Comparison of ENCODE assay signal across 11 cellular contexts in genomic region chr6:157825243-157825904, GRCh38. TPM values are rescaled to one million over a fixed set of nuclear protein-coding genes. Genes with fewer than 3 reads are reported as not detected.
DNase-seq lines count a peak whose midpoint lies in the region; ATAC-seq, FAIRE-seq and TF ChIP-seq lines count a peak whose summit lies in the region.
"Had no signal": no experiment of that assay in that cellular context is flagged by ENCODE, and none has a peak within 500 bp of the region (broad histone marks: within the 10 kb centered on the region; RNA-seq: fewer than 3 reads in every experiment).

No MANE protein-coding gene starts in this region.

- H3K4me3 Mint-ChIP-seq in astrocyte (ENCODE audit: unreplicated experiment) = peak overlapping the region; percentile 99

- peak overlapping the region; percentile 38 for H3K9ac ChIP-seq in astrocyte (ENCODE audit: low read length)
- no peak overlapping the region for H3K9ac ChIP-seq in keratinocyte (ENCODE audit: control insufficient read depth, extremely low read depth, insufficient read depth, low read length)

- dilution Hi-C loops in keratinocyte (cut with MboI; ENCODE audit: extremely low pct_ligation_motif_present, low sequenced_read_pairs) = no loop called here

- no peaks in the 10 kb centered on the region for H3K9me1 ChIP-seq in keratinocyte (ENCODE audit: control insufficient read depth, extremely low read depth, insufficient read depth, low read length)

- in situ Hi-C loops in GM13976 (cut with MboI; ENCODE audit: low sequenced_read_pairs, unreplicated experiment) = no loop called here

- H2AFZ ChIP-seq in astrocyte (ENCODE audit: low read depth, low read length) (no peak overlapping the region), keratinocyte (ENCODE audit: control insufficient read depth, low read length) (no peak overlapping the region)

- H3K27ac ChIP-seq in astrocyte (ENCODE audit: low read depth, low read length) (peak overlapping the region; percentile 54), keratinocyte (ENCODE audit: control insufficient read depth, insufficient read depth, low read length) (peak overlapping the region; percentile 28)

- H3K36me3 Mint-ChIP-seq in astrocyte (ENCODE audit: low read depth, unreplicated experiment) = no peaks in the 10 kb centered on the region

- peaks cover 60% of the 10 kb centered on the region for H3K79me2 ChIP-seq in astrocyte (ENCODE audit: insufficient read depth, low read length)
- peaks cover 61% of the 10 kb centered on the region for H3K79me2 ChIP-seq in keratinocyte (ENCODE audit: control insufficient read depth, insufficient read depth, low read length)

- H3K9me3 ChIP-seq in astrocyte (ENCODE audit: insufficient read depth, low read depth, low read length) (no peaks in the 10 kb centered on the region), keratinocyte (ENCODE audit: control insufficient read depth, low read depth, low read length) (no peaks in the 10 kb centered on the region)

- H3K9me3 Mint-ChIP-seq in astrocyte (ENCODE audit: unreplicated experiment) = no peaks in the 10 kb centered on the region

- H3K4me2 ChIP-seq in astrocyte (ENCODE audit: low read length) = peak overlapping the region; percentile 95
- H3K4me2 ChIP-seq in keratinocyte (ENCODE audit: control insufficient read depth, extremely low read depth, insufficient read depth, low read depth, low read length) = peak overlapping the region; percentile 82

- H3K4me1 Mint-ChIP-seq in astrocyte (ENCODE audit: low read depth, unreplicated experiment) = peaks cover 10% of the 10 kb centered on the region

- FAIRE-seq in astrocyte (lab: Jason Lieb, UNC) (no peak), keratinocyte (lab: Jason Lieb, UNC) (no peak)
- FAIRE-seq: RCC 7860 had no signal

- H3K4me1 ChIP-seq in astrocyte (ENCODE audit: insufficient read depth, low read length) = peaks cover 24% of the 10 kb centered on the region
- H3K4me1 ChIP-seq in keratinocyte (ENCODE audit: control insufficient read depth, extremely low read depth, insufficient read depth, low read length) = peaks cover 10% of the 10 kb centered on the region

- H3K27ac Mint-ChIP-seq in astrocyte (ENCODE audit: unreplicated experiment) = peak overlapping the region; percentile 4

- TF ChIP-seq CTCF in AG09309 (IDR thresholded peaks at IDR 0.05; ENCODE audit: control insufficient read depth, insufficient read depth, low read depth, low read length, missing control alignments) = no peak
- TF ChIP-seq CTCF in HFF-Myc (IDR thresholded peaks at IDR 0.05; ENCODE audit: low read depth, low read length, missing control alignments) = no peak
- TF ChIP-seq CTCF in astrocyte (IDR thresholded peaks at IDR 0.05; ENCODE audit: insufficient read depth, low read depth, low read length) = no peak
- TF ChIP-seq CTCF in keratinocyte (optimal IDR thresholded peaks at IDR 0.05 in 1 of 3, IDR thresholded peaks at IDR 0.05 in 1 of 3, conservative IDR thresholded peaks at IDR 0.05 in 1 of 3; ENCODE audit: extremely low read depth in 1 of 3, insufficient read depth in 2 of 3, low read length in 3 of 3) = no peak
- TF ChIP-seq CTCF in GM13976 (IDR thresholded peaks at IDR 0.05; ENCODE audit: borderline replicate concordance, control extremely low read depth, extremely low read depth, insufficient read depth, missing control alignments) = no peak

- ATAC-seq in GM18505 (IDR thresholded peaks at IDR 0.05; ENCODE audit: unreplicated experiment) = no peak

- H3K27me3 ChIP-seq in astrocyte (ENCODE audit: insufficient read depth, low read length) (no peaks in the 10 kb centered on the region), keratinocyte (ENCODE audit: control insufficient read depth, extremely low read depth, insufficient read depth, low read length) (no peaks in the 10 kb centered on the region)

- H3K4me3 ChIP-seq in AG09309 (ENCODE audit: control insufficient read depth, low read depth, low read length) (peak overlapping the region; percentile 67), HFF-Myc (replicated peaks; ENCODE audit: low read depth, low read length) (peak overlapping the region; percentile 50), astrocyte (ENCODE audit: insufficient read depth, low read depth, low read length) (no peak overlapping the region), keratinocyte (ENCODE audit: control insufficient read depth in 2 of 3, extremely low read depth in 1 of 3, insufficient read depth in 2 of 3, low read depth in 1 of 3, low read length in 3 of 3) (no peak overlapping the region)

- DNase-seq in AG09309 (ENCODE audit: low read depth) = no peak
- DNase-seq in HFF-Myc (ENCODE audit: extremely low read depth, low read depth) = no peak
- peak; percentile 70 for DNase-seq in astrocyte (ENCODE audit: low read depth)
- no peak for DNase-seq in keratinocyte (ENCODE audit: low read depth, low spot score)
- no peak for DNase-seq in SHP77 (lab: John Stamatoyannopoulos, UW)
- DNase-seq in NCI-H774 (lab: John Stamatoyannopoulos, UW) = no peak
- no peak for DNase-seq in GM13976 (ENCODE audit: low spot score)
- DNase-seq: DMS79, kidney glomerular epithelial cell had no signal

- H3K27me3 Mint-ChIP-seq in astrocyte (ENCODE audit: low read depth, unreplicated experiment) = no peaks in the 10 kb centered on the region

- H3K36me3 ChIP-seq in astrocyte (ENCODE audit: insufficient read depth, low read length) = no peaks in the 10 kb centered on the region
- H3K36me3 ChIP-seq in keratinocyte (ENCODE audit: control insufficient read depth in 2 of 2, extremely low read depth in 1 of 2, insufficient read depth in 2 of 2, low read length in 2 of 2) = peaks cover 0 to 5% of the 10 kb centered on the region in 2 experiments

- H4K20me1 ChIP-seq in astrocyte (ENCODE audit: insufficient read depth, low read length) (peaks cover 26% of the 10 kb centered on the region), keratinocyte (ENCODE audit: control insufficient read depth, extremely low read depth, insufficient read depth, low read length) (no peaks in the 10 kb centered on the region)

- TF ChIP-seq POLR2A in GM18505 (IDR thresholded peaks at IDR 0.05; ENCODE audit: borderline replicate concordance, extremely low read depth, insufficient read depth, insufficient read length) = no peak

RNA-seq across cellular contexts. Expression of gene SNX9, which starts 2.3 kb away (rescaled TPM):
- total RNA-seq in astrocyte = 34.8 and 36.0 TPM in 2 replicates
- polyA plus RNA-seq in keratinocyte = 25.3 to 40.9 TPM (median 37.8 TPM) in 3 replicates
- 94.9 TPM for polyA plus RNA-seq in keratinocyte (2011; ENCODE audit: low read depth)
- 27.6 and 39.1 TPM in 2 replicates for polyA plus RNA-seq in keratinocyte (2011; cell fraction: cytosol; rRNA removed)
- 40.1 and 44.8 TPM in 2 replicates for polyA plus RNA-seq in keratinocyte (2011; cell fraction: nucleus; rRNA removed)
- 28.5 and 30.4 TPM in 2 replicates for polyA plus RNA-seq in keratinocyte (2012; ENCODE audit: low replicate concordance)
- polyA minus RNA-seq in keratinocyte = 11.9 to 25.8 TPM (median 19.3 TPM) in 3 replicates
- polyA minus RNA-seq in keratinocyte (2011; cell fraction: cytosol; rRNA and poly(A)+ RNA removed) = 22.8 TPM
- polyA minus RNA-seq in keratinocyte (2011; cell fraction: nucleus; rRNA and poly(A)+ RNA removed) = 19.0 and 28.6 TPM in 2 replicates

Comparison
In these comparisons a context has a peak if more than half of its experiments do, and no peak if none do; other contexts are left out.
1. H3K4me3 ChIP-seq: peak in AG09309 (single experiment) and HFF-Myc (single experiment); none in astrocyte (single experiment) and keratinocyte (0 of 3).